8 cellular contexts compared by ENCODE assay signal in genomic region chr6:35258336-35258735, GRCh38. TPM values are rescaled to one million over a fixed set of nuclear protein-coding genes. Genes with fewer than 3 reads are reported as not detected.
DNase-seq lines count a peak whose midpoint lies in the region; ATAC-seq, FAIRE-seq and TF ChIP-seq lines count a peak whose summit lies in the region.

No MANE protein-coding gene starts in this region.

- H3K36me3 ChIP-seq in right atrium auricular region (no peaks in the 10 kb centered on the region), brain microvascular endothelial cell (replicated peaks) (no peaks in the 10 kb centered on the region), mucosa of rectum (ENCODE audit: control insufficient read depth in 2 of 2, insufficient read depth in 2 of 2, low read length in 2 of 2) (no peaks in the 10 kb centered on the region)

- no peaks in the 10 kb centered on the region for H3K27me3 ChIP-seq in right atrium auricular region
- H3K27me3 ChIP-seq in brain microvascular endothelial cell (replicated peaks): no peaks in the 10 kb centered on the region
- no peaks in the 10 kb centered on the region for H3K27me3 ChIP-seq in mucosa of rectum (ENCODE audit: control insufficient read depth in 2 of 2, insufficient read depth in 2 of 2, low read length in 2 of 2)

- FAIRE-seq in GM12891 (lab: Jason Lieb, UNC): no peak

- H3K9ac ChIP-seq in mucosa of rectum (ENCODE audit: low read depth in 1 of 2, low read length in 2 of 2): peak overlapping the region; percentile 87 to 92

- H3K27ac ChIP-seq in right atrium auricular region (peak overlapping the region; percentile 96 to 98), brain microvascular endothelial cell (peak overlapping the region; percentile 80), mucosa of rectum (ENCODE audit: low read depth in 2 of 2, low read length in 2 of 2) (peak overlapping the region; percentile 92 to 93)

- in situ Hi-C loops in brain microvascular endothelial cell (cut with HindIII; ENCODE audit: low pct_ligation_motif_present, low sequenced_read_pairs): no loop called here

- peaks cover 0 to 25% of the 10 kb centered on the region in 2 donors for H3K4me1 ChIP-seq in right atrium auricular region
- peaks cover 4 to 13% of the 10 kb centered on the region in 2 donors for H3K4me1 ChIP-seq in mucosa of rectum (ENCODE audit: control insufficient read depth in 2 of 2, insufficient read depth in 2 of 2, low read length in 2 of 2)

- TF ChIP-seq CTCF in right atrium auricular region (IDR thresholded peaks at IDR 0.05) (no peak), brain microvascular endothelial cell (IDR thresholded peaks at IDR 0.05; ENCODE audit: low read depth, low read length, missing control alignments) (no peak)

- TF ChIP-seq POLR2A in GM12891 (IDR thresholded peaks at IDR 0.05; ENCODE audit: low read depth, low read length): no peak

- intact Hi-C loops in left cardiac atrium (cut with DNase I): no loop called here

- H3K9me3 ChIP-seq in right atrium auricular region: no peaks in the 10 kb centered on the region
- no peaks in the 10 kb centered on the region for H3K9me3 ChIP-seq in mucosa of rectum (ENCODE audit: control insufficient read depth in 2 of 2, low read length in 2 of 2)

- H3K4me3 ChIP-seq in right atrium auricular region (peak overlapping the region; percentile 85 to 91), brain microvascular endothelial cell (ENCODE audit: low read depth, low read length) (peak overlapping the region; percentile 97), mucosa of rectum (ENCODE audit: low read length in 2 of 2) (peak overlapping the region; percentile 90 to 93)

- ATAC-seq in left cardiac atrium (no peak), GM21786 (IDR thresholded peaks at IDR 0.05; ENCODE audit: unreplicated experiment) (no peak)

- DNase-seq in right atrium auricular region (ENCODE audit: low spot score) (no peak), left cardiac atrium (no peak), brain microvascular endothelial cell (no peak), SIG-M5 (lab: John Stamatoyannopoulos, UW) (no peak), GM19238 (ENCODE audit: insufficient read length, low spot score) (no peak), GM12891 (ENCODE audit: insufficient read length, low spot score) (no peak)

TF ChIP-seq in GM12891, 5 proteins besides CTCF, POLR2A, EP300 and RAD21:
- TF ChIP-seq POLR2AphosphoS5 (IDR thresholded peaks at IDR 0.05; ENCODE audit: low read depth, low read length) (no peak), SPI1 (IDR thresholded peaks at IDR 0.05; ENCODE audit: low read depth, low read length) (no peak), POU2F2 (IDR thresholded peaks at IDR 0.05; ENCODE audit: low read depth, low read length) (no peak), PAX5 (IDR thresholded peaks at IDR 0.05; ENCODE audit: insufficient read depth, low read length, severe bottlenecking) (no peak), TAF1 (IDR thresholded peaks at IDR 0.05; ENCODE audit: low read depth, low read length) (no peak)

RNA-seq across cellular contexts. Expression of gene ZNF76, which starts 1.2 kb away (rescaled TPM):
- total RNA-seq in right atrium auricular region (10 to 100 TPM; 25.4 to 26.0 TPM), left cardiac atrium (10 to 100 TPM; 24.1 to 26.4 TPM)
- 21.5 TPM for polyA plus RNA-seq in GM12891 (2012; ENCODE audit: low read depth, missing spikeins)

RNA-seq across cellular contexts. Expression of gene DEF6, which starts 39.3 kb away (rescaled TPM):
- 1 to 10 TPM; 1.4 to 2.2 TPM for total RNA-seq in right atrium auricular region
- 1 to 10 TPM; 2.5 to 4.7 TPM for total RNA-seq in left cardiac atrium
- 27.6 TPM for polyA plus RNA-seq in GM12891 (2012; ENCODE audit: low read depth, missing spikeins)

RNA-seq across cellular contexts. Expression of gene SCUBE3, which starts 44.6 kb away (rescaled TPM):
- under 1 TPM; 0.12 to 0.59 TPM for total RNA-seq in right atrium auricular region
- under 1 TPM; 0.13 to 0.44 TPM for total RNA-seq in left cardiac atrium
- polyA plus RNA-seq in GM12891 (2012; ENCODE audit: low read depth, missing spikeins): 0.04 TPM
